In the genomic region with DNA sequence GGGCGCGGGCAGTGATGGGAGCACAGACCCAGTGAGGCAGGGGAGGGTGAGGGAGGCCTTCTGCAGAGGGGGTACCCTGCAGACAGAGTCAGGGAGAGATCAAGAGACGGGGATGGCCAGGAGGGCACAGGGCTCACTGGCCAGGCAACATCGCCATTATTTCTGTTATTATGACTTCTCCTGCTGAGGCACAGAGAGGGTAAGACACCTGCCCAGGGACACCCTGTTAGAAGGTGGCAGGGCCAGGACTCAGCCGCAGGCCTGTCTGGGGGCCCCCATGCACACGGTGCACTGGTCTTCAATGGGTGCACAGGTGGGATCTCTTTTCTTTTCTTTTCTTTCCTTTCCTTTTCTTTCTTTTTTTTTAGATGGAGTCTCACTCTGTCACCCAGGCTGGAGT, we compare ENCODE assay signal across 1 cellular context.
TF ChIP-seq lines count a peak whose summit lies in the region.

No MANE protein-coding gene starts in this region.

TF ChIP-seq in IMR-90, 13 proteins besides CTCF, POLR2A, EP300 and RAD21:
- no peak for TF ChIP-seq MAFK (IDR thresholded peaks at IDR 0.05; ENCODE audit: low read depth, low read length)
- TF ChIP-seq MXI1 (IDR thresholded peaks at IDR 0.05; ENCODE audit: borderline replicate concordance, low read depth, low read length), result no peak
- no peak for TF ChIP-seq CHD1 (IDR thresholded peaks at IDR 0.05; ENCODE audit: low read depth, low read length)
- no peak for TF ChIP-seq SMC3 (IDR thresholded peaks at IDR 0.05; ENCODE audit: low read depth, low read length)
- TF ChIP-seq MAZ (IDR thresholded peaks at IDR 0.05; ENCODE audit: borderline replicate concordance, low read depth, low read length), result no peak
- no peak for TF ChIP-seq BHLHE40 (IDR thresholded peaks at IDR 0.05; ENCODE audit: low read depth, low read length)
- TF ChIP-seq, protein P1, sequence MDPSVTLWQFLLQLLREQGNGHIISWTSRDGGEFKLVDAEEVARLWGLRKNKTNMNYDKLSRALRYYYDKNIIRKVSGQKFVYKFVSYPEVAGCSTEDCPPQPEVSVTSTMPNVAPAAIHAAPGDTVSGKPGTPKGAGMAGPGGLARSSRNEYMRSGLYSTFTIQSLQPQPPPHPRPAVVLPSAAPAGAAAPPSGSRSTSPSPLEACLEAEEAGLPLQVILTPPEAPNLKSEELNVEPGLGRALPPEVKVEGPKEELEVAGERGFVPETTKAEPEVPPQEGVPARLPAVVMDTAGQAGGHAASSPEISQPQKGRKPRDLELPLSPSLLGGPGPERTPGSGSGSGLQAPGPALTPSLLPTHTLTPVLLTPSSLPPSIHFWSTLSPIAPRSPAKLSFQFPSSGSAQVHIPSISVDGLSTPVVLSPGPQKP (IDR thresholded peaks at IDR 0.05; ENCODE audit: borderline replicate concordance, low read depth, low read length), result no peak
- no peak for TF ChIP-seq NFE2L2 (IDR thresholded peaks at IDR 0.05; ENCODE audit: low read depth, low read length)
- TF ChIP-seq FOS (IDR thresholded peaks at IDR 0.05; ENCODE audit: low read depth, low read length), result no peak
